2 cellular contexts compared by ENCODE assay signal in genomic region chr2:9593936-9594335, GRCh38.
TF ChIP-seq lines count a peak whose summit lies in the region.

No MANE protein-coding gene starts in this region.

TF ChIP-seq in HCT116, 20 proteins besides CTCF, POLR2A, EP300 and RAD21:
- TF ChIP-seq YY1 (IDR thresholded peaks at IDR 0.05; ENCODE audit: extremely low read depth, insufficient replicate concordance, low read depth, low read length) (no peak), EZH2phosphoT487 (IDR thresholded peaks at IDR 0.05; ENCODE audit: borderline replicate concordance) (no peak), SP1 (IDR thresholded peaks at IDR 0.05; ENCODE audit: low read depth) (no peak), POLR2AphosphoS5 (IDR thresholded peaks at IDR 0.05; ENCODE audit: low read depth, low read length) (no peak), CEBPB (IDR thresholded peaks at IDR 0.05; ENCODE audit: low read depth) (no peak), ELF1 (IDR thresholded peaks at IDR 0.05; ENCODE audit: borderline replicate concordance, low read depth) (no peak), ZFX (IDR thresholded peaks at IDR 0.05) (no peak), SIN3A (IDR thresholded peaks at IDR 0.05; ENCODE audit: low read depth) (no peak), EGR1 (IDR thresholded peaks at IDR 0.05; ENCODE audit: low read depth) (no peak), TCF7L2 (IDR thresholded peaks at IDR 0.05; ENCODE audit: borderline replicate concordance, extremely low read depth, insufficient read depth, insufficient read length) (no peak), FOSL1 (IDR thresholded peaks at IDR 0.05; ENCODE audit: low read depth) (no peak), CBX3 (IDR thresholded peaks at IDR 0.05; ENCODE audit: low read depth) (no peak), JUND (IDR thresholded peaks at IDR 0.05) (no peak), SRF (IDR thresholded peaks at IDR 0.05; ENCODE audit: low read depth) (no peak), MAX (IDR thresholded peaks at IDR 0.05) (no peak), ZNF274 (IDR thresholded peaks at IDR 0.05; ENCODE audit: low read depth, low read length) (no peak), EZH2 (IDR thresholded peaks at IDR 0.05) (no peak)
- TF ChIP-seq, protein P1, sequence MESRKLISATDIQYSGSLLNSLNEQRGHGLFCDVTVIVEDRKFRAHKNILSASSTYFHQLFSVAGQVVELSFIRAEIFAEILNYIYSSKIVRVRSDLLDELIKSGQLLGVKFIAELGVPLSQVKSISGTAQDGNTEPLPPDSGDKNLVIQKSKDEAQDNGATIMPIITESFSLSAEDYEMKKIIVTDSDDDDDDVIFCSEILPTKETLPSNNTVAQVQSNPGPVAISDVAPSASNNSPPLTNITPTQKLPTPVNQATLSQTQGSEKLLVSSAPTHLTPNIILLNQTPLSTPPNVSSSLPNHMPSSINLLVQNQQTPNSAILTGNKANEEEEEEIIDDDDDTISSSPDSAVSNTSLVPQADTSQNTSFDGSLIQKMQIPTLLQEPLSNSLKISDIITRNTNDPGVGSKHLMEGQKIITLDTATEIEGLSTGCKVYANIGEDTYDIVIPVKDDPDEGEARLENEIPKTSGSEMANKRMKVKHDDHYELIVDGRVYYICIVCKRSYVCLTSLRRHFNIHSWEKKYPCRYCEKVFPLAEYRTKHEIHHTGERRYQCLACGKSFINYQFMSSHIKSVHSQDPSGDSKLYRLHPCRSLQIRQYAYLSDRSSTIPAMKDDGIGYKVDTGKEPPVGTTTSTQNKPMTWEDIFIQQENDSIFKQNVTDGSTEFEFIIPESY (IDR thresholded peaks at IDR 0.05; ENCODE audit: extremely low read depth, insufficient replicate concordance, low read length): no peak
- TF ChIP-seq, protein P2, sequence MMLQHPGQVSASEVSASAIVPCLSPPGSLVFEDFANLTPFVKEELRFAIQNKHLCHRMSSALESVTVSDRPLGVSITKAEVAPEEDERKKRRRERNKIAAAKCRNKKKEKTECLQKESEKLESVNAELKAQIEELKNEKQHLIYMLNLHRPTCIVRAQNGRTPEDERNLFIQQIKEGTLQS (IDR thresholded peaks at IDR 0.05): no peak
- TF ChIP-seq, protein P3, sequence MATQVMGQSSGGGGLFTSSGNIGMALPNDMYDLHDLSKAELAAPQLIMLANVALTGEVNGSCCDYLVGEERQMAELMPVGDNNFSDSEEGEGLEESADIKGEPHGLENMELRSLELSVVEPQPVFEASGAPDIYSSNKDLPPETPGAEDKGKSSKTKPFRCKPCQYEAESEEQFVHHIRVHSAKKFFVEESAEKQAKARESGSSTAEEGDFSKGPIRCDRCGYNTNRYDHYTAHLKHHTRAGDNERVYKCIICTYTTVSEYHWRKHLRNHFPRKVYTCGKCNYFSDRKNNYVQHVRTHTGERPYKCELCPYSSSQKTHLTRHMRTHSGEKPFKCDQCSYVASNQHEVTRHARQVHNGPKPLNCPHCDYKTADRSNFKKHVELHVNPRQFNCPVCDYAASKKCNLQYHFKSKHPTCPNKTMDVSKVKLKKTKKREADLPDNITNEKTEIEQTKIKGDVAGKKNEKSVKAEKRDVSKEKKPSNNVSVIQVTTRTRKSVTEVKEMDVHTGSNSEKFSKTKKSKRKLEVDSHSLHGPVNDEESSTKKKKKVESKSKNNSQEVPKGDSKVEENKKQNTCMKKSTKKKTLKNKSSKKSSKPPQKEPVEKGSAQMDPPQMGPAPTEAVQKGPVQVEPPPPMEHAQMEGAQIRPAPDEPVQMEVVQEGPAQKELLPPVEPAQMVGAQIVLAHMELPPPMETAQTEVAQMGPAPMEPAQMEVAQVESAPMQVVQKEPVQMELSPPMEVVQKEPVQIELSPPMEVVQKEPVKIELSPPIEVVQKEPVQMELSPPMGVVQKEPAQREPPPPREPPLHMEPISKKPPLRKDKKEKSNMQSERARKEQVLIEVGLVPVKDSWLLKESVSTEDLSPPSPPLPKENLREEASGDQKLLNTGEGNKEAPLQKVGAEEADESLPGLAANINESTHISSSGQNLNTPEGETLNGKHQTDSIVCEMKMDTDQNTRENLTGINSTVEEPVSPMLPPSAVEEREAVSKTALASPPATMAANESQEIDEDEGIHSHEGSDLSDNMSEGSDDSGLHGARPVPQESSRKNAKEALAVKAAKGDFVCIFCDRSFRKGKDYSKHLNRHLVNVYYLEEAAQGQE (IDR thresholded peaks at IDR 0.05; ENCODE audit: low read depth): no peak
TF ChIP-seq in HCT116: peak in this region for 0.

TF ChIP-seq in HepG2, 621 proteins besides CTCF, POLR2A, EP300 and RAD21:
- TF ChIP-seq, protein P4, sequence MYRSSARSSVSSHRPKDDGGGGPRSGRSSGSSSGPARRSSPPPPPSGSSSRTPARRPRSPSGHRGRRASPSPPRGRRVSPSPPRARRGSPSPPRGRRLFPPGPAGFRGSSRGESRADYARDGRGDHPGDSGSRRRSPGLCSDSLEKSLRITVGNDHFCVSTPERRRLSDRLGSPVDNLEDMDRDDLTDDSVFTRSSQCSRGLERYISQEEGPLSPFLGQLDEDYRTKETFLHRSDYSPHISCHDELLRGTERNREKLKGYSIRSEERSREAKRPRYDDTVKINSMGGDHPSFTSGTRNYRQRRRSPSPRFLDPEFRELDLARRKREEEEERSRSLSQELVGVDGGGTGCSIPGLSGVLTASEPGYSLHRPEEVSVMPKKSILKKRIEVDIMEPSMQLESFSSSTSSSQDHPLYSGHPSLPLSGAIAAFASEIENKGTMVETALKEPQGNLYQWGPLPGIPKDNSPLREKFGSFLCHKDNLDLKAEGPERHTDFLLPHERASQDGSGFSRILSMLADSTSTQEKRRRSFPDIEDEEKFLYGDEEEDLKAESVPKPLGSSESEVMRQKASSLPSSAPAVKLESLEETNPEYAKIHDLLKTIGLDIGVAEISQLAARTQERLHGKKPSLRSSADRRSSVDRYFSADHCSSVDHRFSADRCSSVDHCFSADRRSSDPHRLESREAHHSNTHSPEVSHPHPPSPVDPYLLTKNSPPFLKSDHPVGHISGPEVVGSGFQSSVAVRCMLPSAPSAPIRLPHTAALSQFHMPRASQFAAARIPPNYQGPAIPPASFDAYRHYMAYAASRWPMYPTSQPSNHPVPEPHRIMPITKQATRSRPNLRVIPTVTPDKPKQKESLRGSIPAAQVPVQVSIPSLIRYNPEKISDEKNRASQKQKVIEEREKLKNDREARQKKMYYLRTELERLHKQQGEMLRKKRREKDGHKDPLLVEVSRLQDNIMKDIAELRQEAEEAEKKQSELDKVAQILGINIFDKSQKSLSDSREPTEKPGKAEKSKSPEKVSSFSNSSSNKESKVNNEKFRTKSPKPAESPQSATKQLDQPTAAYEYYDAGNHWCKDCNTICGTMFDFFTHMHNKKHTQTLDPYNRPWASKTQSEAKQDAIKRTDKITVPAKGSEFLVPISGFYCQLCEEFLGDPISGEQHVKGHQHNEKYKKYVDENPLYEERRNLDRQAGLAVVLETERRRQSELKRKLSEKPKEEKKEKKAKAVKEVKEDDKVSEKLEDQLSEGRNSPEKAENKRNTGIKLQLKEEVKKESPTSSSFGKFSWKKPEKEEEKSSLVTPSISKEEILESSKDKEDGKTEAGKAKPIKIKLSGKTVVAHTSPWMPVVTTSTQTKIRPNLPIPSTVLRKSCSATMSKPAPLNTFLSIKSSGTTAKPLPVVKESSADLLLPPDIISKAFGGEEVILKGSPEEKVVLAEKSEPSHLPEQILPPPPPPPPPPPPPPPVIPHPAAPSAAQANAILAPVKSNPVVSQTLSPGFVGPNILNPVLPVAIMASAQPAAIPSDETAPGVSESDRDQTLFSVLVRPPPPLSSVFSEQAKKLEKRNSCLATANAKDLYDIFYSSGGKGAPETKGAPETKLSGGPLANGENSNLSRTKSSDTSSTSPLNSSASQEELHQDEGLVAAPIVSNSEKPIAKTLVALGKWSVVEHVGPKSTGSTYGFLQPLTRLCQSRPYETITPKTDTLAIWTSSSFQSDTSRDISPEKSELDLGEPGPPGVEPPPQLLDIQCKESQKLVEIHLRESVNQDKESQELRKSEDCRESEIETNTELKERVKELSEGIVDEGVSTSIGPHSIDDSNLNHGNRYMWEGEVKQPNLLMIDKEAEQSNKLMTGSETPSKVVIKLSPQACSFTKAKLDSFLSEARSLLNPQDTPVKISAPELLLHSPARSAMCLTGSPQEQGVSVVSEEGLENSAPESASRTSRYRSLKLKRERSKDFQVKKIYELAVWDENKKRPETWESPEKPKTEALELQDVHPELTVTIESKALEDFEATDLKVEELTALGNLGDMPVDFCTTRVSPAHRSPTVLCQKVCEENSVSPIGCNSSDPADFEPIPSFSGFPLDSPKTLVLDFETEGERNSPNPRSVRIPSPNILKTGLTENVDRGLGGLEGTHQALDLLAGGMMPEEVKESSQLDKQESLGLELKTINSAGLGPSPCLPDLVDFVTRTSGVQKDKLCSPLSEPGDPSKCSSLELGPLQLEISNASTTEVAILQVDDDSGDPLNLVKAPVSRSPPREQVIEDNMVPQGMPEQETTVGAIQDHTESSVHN (CRISPR knock-in tag; IDR thresholded peaks at IDR 0.05): no peak
- TF ChIP-seq RBM22 (optimal IDR thresholded peaks at IDR 0.05; ENCODE audit: low read length) (no peak), ZNF674 (CRISPR knock-in tag; IDR thresholded peaks at IDR 0.05; ENCODE audit: low read depth) (no peak), AKAP8 (CRISPR knock-in tag; IDR thresholded peaks at IDR 0.05) (no peak), NFRKB (IDR thresholded peaks at IDR 0.05) (no peak), ZBTB34 (CRISPR knock-in tag; IDR thresholded peaks at IDR 0.05) (no peak), ZNF772 (CRISPR knock-in tag; IDR thresholded peaks at IDR 0.05) (no peak), ZNF274 (CRISPR knock-in tag; IDR thresholded peaks at IDR 0.05) (no peak), JUND (CRISPR knock-in tag; IDR thresholded peaks at IDR 0.05) (no peak), SNAPC2 (CRISPR knock-in tag; IDR thresholded peaks at IDR 0.05) (no peak)
- TF ChIP-seq, protein P5, sequence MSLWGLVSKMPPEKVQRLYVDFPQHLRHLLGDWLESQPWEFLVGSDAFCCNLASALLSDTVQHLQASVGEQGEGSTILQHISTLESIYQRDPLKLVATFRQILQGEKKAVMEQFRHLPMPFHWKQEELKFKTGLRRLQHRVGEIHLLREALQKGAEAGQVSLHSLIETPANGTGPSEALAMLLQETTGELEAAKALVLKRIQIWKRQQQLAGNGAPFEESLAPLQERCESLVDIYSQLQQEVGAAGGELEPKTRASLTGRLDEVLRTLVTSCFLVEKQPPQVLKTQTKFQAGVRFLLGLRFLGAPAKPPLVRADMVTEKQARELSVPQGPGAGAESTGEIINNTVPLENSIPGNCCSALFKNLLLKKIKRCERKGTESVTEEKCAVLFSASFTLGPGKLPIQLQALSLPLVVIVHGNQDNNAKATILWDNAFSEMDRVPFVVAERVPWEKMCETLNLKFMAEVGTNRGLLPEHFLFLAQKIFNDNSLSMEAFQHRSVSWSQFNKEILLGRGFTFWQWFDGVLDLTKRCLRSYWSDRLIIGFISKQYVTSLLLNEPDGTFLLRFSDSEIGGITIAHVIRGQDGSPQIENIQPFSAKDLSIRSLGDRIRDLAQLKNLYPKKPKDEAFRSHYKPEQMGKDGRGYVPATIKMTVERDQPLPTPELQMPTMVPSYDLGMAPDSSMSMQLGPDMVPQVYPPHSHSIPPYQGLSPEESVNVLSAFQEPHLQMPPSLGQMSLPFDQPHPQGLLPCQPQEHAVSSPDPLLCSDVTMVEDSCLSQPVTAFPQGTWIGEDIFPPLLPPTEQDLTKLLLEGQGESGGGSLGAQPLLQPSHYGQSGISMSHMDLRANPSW (CRISPR knock-in tag; IDR thresholded peaks at IDR 0.05; ENCODE audit: borderline replicate concordance): no peak
- TF ChIP-seq, protein P6, sequence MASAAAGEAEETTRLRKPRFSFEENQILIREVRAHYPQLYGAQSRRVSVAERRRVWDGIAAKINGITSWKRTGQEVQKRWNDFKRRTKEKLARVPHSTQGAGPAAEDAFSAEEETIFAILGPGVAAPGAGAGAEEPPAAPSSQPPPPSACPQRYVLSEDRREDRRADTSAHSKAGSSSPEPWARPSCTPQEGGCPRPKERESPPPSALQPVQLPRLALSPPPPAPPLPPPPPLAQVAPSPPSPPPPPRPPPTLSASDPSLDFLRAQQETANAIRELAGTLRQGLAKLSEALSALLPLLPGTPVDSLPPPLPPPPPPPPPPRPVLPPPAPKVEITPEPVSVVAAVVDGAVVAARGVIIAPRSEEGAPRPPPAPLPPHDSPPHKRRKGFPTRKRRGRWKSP (CRISPR knock-in tag; IDR thresholded peaks at IDR 0.05): no peak
